ENCODE assay signal across 18 cellular contexts in genomic region chr10:124131176-124131575, GRCh38. TPM values are rescaled to one million over a fixed set of nuclear protein-coding genes. Genes with fewer than 3 reads are reported as not detected.
DNase-seq lines count a peak whose midpoint lies in the region; TF ChIP-seq lines count a peak whose summit lies in the region.
"Had no signal": no experiment of that assay in that cellular context is flagged by ENCODE, and none has a peak within 500 bp of the region (broad histone marks: within the 10 kb centered on the region; RNA-seq: fewer than 3 reads in every experiment).

No MANE protein-coding gene starts in this region.

- no peak overlapping the region for H2AFZ ChIP-seq in neural progenitor cell (replicated peaks)
- H2AFZ ChIP-seq: GM23248 had no signal

- H3K4me2 ChIP-seq in neural progenitor cell, result peak overlapping the region; percentile 22

- H3F3A ChIP-seq in neural progenitor cell (ENCODE audit: low read depth), result no peaks in the 10 kb centered on the region

- H3K27me3 ChIP-seq in WERI-Rb-1 (ENCODE audit: insufficient read depth, low read depth, severe bottlenecking), result no peaks in the 10 kb centered on the region
- no peaks in the 10 kb centered on the region for H3K27me3 ChIP-seq in neural progenitor cell
- H3K27me3 ChIP-seq in right atrium auricular region, result no peaks in the 10 kb centered on the region
- H3K27me3 ChIP-seq: BE2C had no signal

- no peaks in the 10 kb centered on the region for H4K20me1 ChIP-seq in neural progenitor cell (ENCODE audit: low read depth)

- no peaks in the 10 kb centered on the region for H3K79me2 ChIP-seq in neural progenitor cell (ENCODE audit: low read depth)

- H3K27ac Mint-ChIP-seq in IgD-negative memory B cell (peak overlapping the region in 2 of 3 donors; percentile 43 to 64), mesothelial cell of epicardium (peak overlapping the region; percentile 77), neural progenitor cell (peak overlapping the region; percentile 95)
- H3K27ac Mint-ChIP-seq: CD4-positive, CD25-positive, alpha-beta regulatory T cell; CD8-positive, alpha-beta memory T cell had no signal

- no peak overlapping the region for H3K4me3 Mint-ChIP-seq in IgD-negative memory B cell
- H3K4me3 Mint-ChIP-seq in mesothelial cell of epicardium, result no peak overlapping the region
- peak overlapping the region; percentile 70 for H3K4me3 Mint-ChIP-seq in neural progenitor cell
- H3K4me3 Mint-ChIP-seq: CD4-positive, CD25-positive, alpha-beta regulatory T cell; CD8-positive, alpha-beta memory T cell had no signal

- H3K9ac ChIP-seq in neural progenitor cell, result no peak overlapping the region
- H3K9ac ChIP-seq: GM23248 had no signal

- H3K36me3 ChIP-seq in WERI-Rb-1 (no peaks in the 10 kb centered on the region), neural progenitor cell (no peaks in the 10 kb centered on the region), right atrium auricular region (no peaks in the 10 kb centered on the region)
- H3K36me3 ChIP-seq: BE2C, HAP-1 had no signal

- TF ChIP-seq CTCF in WERI-Rb-1 (IDR thresholded peaks at IDR 0.05; ENCODE audit: low read depth, low read length) (no peak), mesothelial cell of epicardium (IDR thresholded peaks at IDR 0.05; ENCODE audit: unreplicated experiment) (no peak), neural progenitor cell (IDR thresholded peaks at IDR 0.05) (no peak), right atrium auricular region (IDR thresholded peaks at IDR 0.05) (no peak)

- H3K4me3 ChIP-seq in WERI-Rb-1 (ENCODE audit: low read depth, low read length) (no peak overlapping the region), neural progenitor cell (no peak overlapping the region), right atrium auricular region (no peak overlapping the region)
- H3K4me3 ChIP-seq: GM23248, HAP-1 had no signal

- H3K27me3 Mint-ChIP-seq in IgD-negative memory B cell (no peaks in the 10 kb centered on the region), mesothelial cell of epicardium (ENCODE audit: low read depth) (no peaks in the 10 kb centered on the region), neural progenitor cell (ENCODE audit: insufficient read depth, low read depth) (peaks cover 6% of the 10 kb centered on the region)

- H3K9me3 Mint-ChIP-seq in IgD-negative memory B cell, result no peaks in the 10 kb centered on the region
- no peaks in the 10 kb centered on the region for H3K9me3 Mint-ChIP-seq in mesothelial cell of epicardium
- H3K9me3 Mint-ChIP-seq in neural progenitor cell, result no peaks in the 10 kb centered on the region
- H3K9me3 Mint-ChIP-seq: CD4-positive, CD25-positive, alpha-beta regulatory T cell; CD8-positive, alpha-beta memory T cell had no signal

- H3K4me1 ChIP-seq in neural progenitor cell, result peaks cover 10% of the 10 kb centered on the region
- no peaks in the 10 kb centered on the region for H3K4me1 ChIP-seq in right atrium auricular region
- H3K4me1 ChIP-seq: Caco-2, HAP-1 had no signal

- H3K36me3 Mint-ChIP-seq in IgD-negative memory B cell (peaks cover 2% of the 10 kb centered on the region), mesothelial cell of epicardium (no peaks in the 10 kb centered on the region), neural progenitor cell (no peaks in the 10 kb centered on the region)
- H3K36me3 Mint-ChIP-seq: CD4-positive, CD25-positive, alpha-beta regulatory T cell; CD8-positive, alpha-beta memory T cell had no signal

- H3K9me3 ChIP-seq in WERI-Rb-1 (ENCODE audit: severe bottlenecking) (peaks cover 4% of the 10 kb centered on the region), neural progenitor cell (ENCODE audit: low read depth) (no peaks in the 10 kb centered on the region), right atrium auricular region (no peaks in the 10 kb centered on the region)
- H3K9me3 ChIP-seq: BE2C, Caco-2, HAP-1 had no signal

- H3K4me1 Mint-ChIP-seq in IgD-negative memory B cell (peaks cover 0 to 1% (median 0%) of the 10 kb centered on the region in 3 donors), mesothelial cell of epicardium (peaks cover 45% of the 10 kb centered on the region), neural progenitor cell (peaks cover 16% of the 10 kb centered on the region)
- H3K4me1 Mint-ChIP-seq: CD4-positive, CD25-positive, alpha-beta regulatory T cell; CD8-positive, alpha-beta memory T cell had no signal

- peak; percentile 47 for DNase-seq in WERI-Rb-1
- no peak for DNase-seq in mesothelial cell of epicardium (ENCODE audit: low spot score in 2 of 2, unreplicated experiment in 2 of 2)
- DNase-seq in neural progenitor cell (ENCODE audit: low spot score), result peak; percentile 64
- DNase-seq in right atrium auricular region (ENCODE audit: low spot score), result no peak
- DNase-seq in DMS79 treated with DMSO at 0.1 percent for 48 hours (lab: John Stamatoyannopoulos, UW), result no peak
- DNase-seq in SW 1271 (lab: John Stamatoyannopoulos, UW), result no peak
- no peak for DNase-seq in MV-4-11 (lab: John Stamatoyannopoulos, UW)
- DNase-seq: ACHN; BE2C; C1 segment of cervical spinal cord; Caco-2; CD4-positive, CD25-positive, alpha-beta regulatory T cell; CD8-positive, alpha-beta memory T cell; GDM1; GM23248 had no signal

- H3K27ac ChIP-seq in WERI-Rb-1 (peak overlapping the region; percentile 87), neural progenitor cell (no peak overlapping the region), right atrium auricular region (no peak overlapping the region)
- H3K27ac ChIP-seq: GM23248 had no signal

RNA-seq across cellular contexts. Expression of gene CHST15, which starts 37.8 kb away (rescaled TPM):
- polyA plus RNA-seq in IgD-negative memory B cell, result 15.4 TPM
- total RNA-seq in mesothelial cell of epicardium (34.5 to 39.4 TPM (median 35.9 TPM) in 3 replicates), neural progenitor cell (ENCODE audit: low replicate concordance) (0.54 and 0.59 TPM in 2 replicates), right atrium auricular region (10 to 100 TPM in 1 of 2 donors, 1 to 10 TPM in 1; 7.0 to 14.2 TPM)
- total RNA-seq: HT-29 had no signal
- polyA plus RNA-seq: CD8-positive, alpha-beta memory T cell had no signal

Comparison
In these comparisons a context has a peak if more than half of its experiments do, and no peak if none do; other contexts are left out.
1. DNase-seq: peak in WERI-Rb-1 (single experiment) and neural progenitor cell (single experiment); none in mesothelial cell of epicardium (0 of 2), right atrium auricular region (single experiment), DMS79 treated with DMSO at 0.1 percent for 48 hours (single experiment), SW 1271 (0 of 2) and MV-4-11 (single experiment).
2. Peak in every context shown above with its lines, with median percentiles within 50 percentile points of each other: H3K27ac Mint-ChIP-seq.